14 cellular contexts compared by ENCODE assay signal in genomic region chr4:68744368-68744767, GRCh38.
"Had no signal": no experiment of that assay in that cellular context is flagged by ENCODE, and none has a peak within 500 bp of the region (broad histone marks: within the 10 kb centered on the region; RNA-seq: fewer than 3 reads in every experiment).

No MANE protein-coding gene starts in this region.

- H3K4me1 ChIP-seq: sigmoid colon, suprapubic skin, thyroid gland, upper lobe of left lung, uterus had no signal

- H3K4me3 Mint-ChIP-seq: central memory CD8-positive, alpha-beta T cell; natural killer cell treated with Interleukin-12 subunit alpha and Interleukin-12 subunit beta and Interleukin-15 and Interleukin-18, amount 100 ng/mL, for 72 hours had no signal

- H3K9me3 ChIP-seq: neutrophil, sigmoid colon, suprapubic skin, thyroid gland, uterus had no signal

- H3K36me3 Mint-ChIP-seq: natural killer cell treated with Interleukin-12 subunit alpha and Interleukin-12 subunit beta and Interleukin-15 and Interleukin-18, amount 100 ng/mL, for 72 hours had no signal

- H3K27me3 ChIP-seq: foreskin keratinocyte, neutrophil, sigmoid colon, suprapubic skin, thyroid gland, upper lobe of left lung, uterus had no signal

- H3K27ac ChIP-seq: foreskin keratinocyte, neutrophil, sigmoid colon, skin epidermis, suprapubic skin, thyroid gland, upper lobe of left lung, uterus had no signal

- DNase-seq: erythroblast; sigmoid colon; stimulated activated CD4-positive, alpha-beta T cell treated with anti-CD3 and anti-CD28 coated beads, Interleukin-12 subunit alpha, Interleukin-12 subunit beta, amount 100 ng/mL, for 4 hours; stimulated activated CD4-positive, alpha-beta T cell treated with anti-CD3 and anti-CD28 coated beads, Interleukin-2, amount 100 ng/mL, for 48 hours; stimulated activated naive CD4-positive, alpha-beta T cell treated with Interleukin-2 at 50 U/mL for 16 hours; thyroid gland; upper lobe of left lung; uterus had no signal

- H3K27ac Mint-ChIP-seq: natural killer cell treated with Interleukin-12 subunit alpha and Interleukin-12 subunit beta and Interleukin-15 and Interleukin-18, amount 100 ng/mL, for 72 hours had no signal

- H3K4me1 Mint-ChIP-seq: central memory CD8-positive, alpha-beta T cell had no signal

- H3K36me3 ChIP-seq: neutrophil, sigmoid colon, suprapubic skin, thyroid gland, upper lobe of left lung, uterus had no signal

- H3K4me3 ChIP-seq: sigmoid colon, skin epidermis, suprapubic skin, thyroid gland, upper lobe of left lung, uterus had no signal

- H3K27me3 Mint-ChIP-seq: central memory CD8-positive, alpha-beta T cell; natural killer cell treated with Interleukin-12 subunit alpha and Interleukin-12 subunit beta and Interleukin-15 and Interleukin-18, amount 100 ng/mL, for 72 hours had no signal
